Comparison of ENCODE assay signal across 8 cellular contexts in the genomic region with DNA sequence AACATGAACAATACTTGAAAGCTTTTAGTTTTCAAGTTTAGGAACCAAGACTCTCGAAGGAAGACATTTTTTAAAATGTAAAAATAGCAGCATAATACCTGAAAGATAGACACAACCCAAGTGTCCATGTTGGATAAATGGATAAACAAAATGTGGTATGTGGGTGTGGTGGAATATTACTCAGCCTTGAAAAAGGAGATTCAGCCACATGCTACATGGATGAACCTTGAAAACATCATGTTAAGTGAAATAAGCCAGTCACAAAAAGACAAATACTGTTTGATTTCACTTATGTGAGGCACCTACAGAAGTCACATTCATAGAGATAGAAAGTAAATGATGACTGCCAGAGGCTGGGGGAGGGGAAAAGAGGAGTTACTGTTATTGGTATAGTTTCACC.
"Had no signal": no experiment of that assay in that cellular context is flagged by ENCODE, and none has a peak within 500 bp of the region (broad histone marks: within the 10 kb centered on the region; RNA-seq: fewer than 3 reads in every experiment).

No MANE protein-coding gene starts in this region.

- ATAC-seq: GM23338 had no signal

- H3K27ac ChIP-seq: HL-60, KMS-11 had no signal

- H2AFZ ChIP-seq: GM23338 had no signal

- H3K9ac ChIP-seq: KMS-11 had no signal

- DNase-seq: H9, HCEC 1CT, HFFc6, IMR-90, KBM-7 had no signal

- H3K4me3 ChIP-seq: GM23338 had no signal

- H3K4me2 ChIP-seq: GM23338, KMS-11 had no signal
